ENCODE assay signal across 1 cellular context in genomic region chr17:65137076-65137935, GRCh38.
TF ChIP-seq lines count a peak whose summit lies in the region.

Gene RGS9, plus strand, starts transcription at chr17:65137370. Its CDS starts 171 bp downstream, at chr17:65137541.

TF ChIP-seq in H1, 55 proteins besides CTCF, POLR2A, EP300 and RAD21:
- TF ChIP-seq BACH1 (IDR thresholded peaks at IDR 0.05; ENCODE audit: low read length) (no peak), KDM1A (IDR thresholded peaks at IDR 0.05; ENCODE audit: borderline replicate concordance, low read length) (peak; percentile 66; the same call in 1 of the 2 replicates), CEBPB (IDR thresholded peaks at IDR 0.05; ENCODE audit: low read depth, low read length) (no peak), MAX (IDR thresholded peaks at IDR 0.05) (no peak), MAFK (IDR thresholded peaks at IDR 0.05; ENCODE audit: low read depth, low read length) (no peak), FOSL1 (IDR thresholded peaks at IDR 0.05; ENCODE audit: insufficient read depth, low read depth, low read length) (no peak), TCF12 (IDR thresholded peaks at IDR 0.05; ENCODE audit: low read depth, low read length) (peak; percentile 86; the same call in 1 of the 2 replicates), JUN (IDR thresholded peaks at IDR 0.05; ENCODE audit: low read depth, low read length) (no peak), E2F6 (IDR thresholded peaks at IDR 0.05) (no peak), SAP30 (IDR thresholded peaks at IDR 0.05; ENCODE audit: insufficient read depth, insufficient replicate concordance, low read length) (no peak), JUND (IDR thresholded peaks at IDR 0.05; ENCODE audit: low read length) (peak; percentile 56; the same call in 1 of the 2 replicates), ATF3 (IDR thresholded peaks at IDR 0.05; ENCODE audit: insufficient read depth, low read depth, low read length) (no peak), ZNF274 (IDR thresholded peaks at IDR 0.05; ENCODE audit: borderline replicate concordance, extremely low read depth, low read length) (no peak), POLR2AphosphoS5 (IDR thresholded peaks at IDR 0.05; ENCODE audit: low read depth, low read length) (no peak), SP1 (IDR thresholded peaks at IDR 0.05; ENCODE audit: low read depth, low read length) (no peak), NANOG (IDR thresholded peaks at IDR 0.05; ENCODE audit: insufficient read depth, low read depth, low read length, poor library complexity, severe bottlenecking) (peak; percentile 68), SP2 (IDR thresholded peaks at IDR 0.05; ENCODE audit: low read length) (no peak), CREB1 (IDR thresholded peaks at IDR 0.05) (no peak; the same call in 1 of the 2 replicates), TBP (IDR thresholded peaks at IDR 0.05; ENCODE audit: low read depth, low read length) (no peak; the same call in 1 of the 2 replicates), RNF2 (IDR thresholded peaks at IDR 0.05; ENCODE audit: borderline replicate concordance, low read depth, low read length, missing control alignments, poor library complexity, severe bottlenecking) (no peak), SRF (IDR thresholded peaks at IDR 0.05; ENCODE audit: low read depth, low read length) (peak; percentile 34; the same call in 1 of the 2 replicates), HDAC2 (IDR thresholded peaks at IDR 0.05; ENCODE audit: borderline replicate concordance in 1 of 2, low read depth in 2 of 2, low read length in 2 of 2) (peak in 1 of 2 experiments; percentile 93; a peak in 3 of 4 replicates), NRF1 (IDR thresholded peaks at IDR 0.05; ENCODE audit: low read depth, low read length) (no peak), CBX5 (IDR thresholded peaks at IDR 0.05; ENCODE audit: low read depth, low read length) (no peak), GABPA (IDR thresholded peaks at IDR 0.05; ENCODE audit: borderline replicate concordance, insufficient read depth, low read length) (0 out of 2 replicates have a peak, but pooled peaks have one; percentile 34), SUZ12 (IDR thresholded peaks at IDR 0.05; ENCODE audit: low read length) (no peak), ATF2 (IDR thresholded peaks at IDR 0.05; ENCODE audit: low read length) (0 out of 2 replicates have a peak, but pooled peaks have one; percentile 44), ASH2L (IDR thresholded peaks at IDR 0.05; ENCODE audit: low read length) (peak; percentile 24), PHF8 (conservative IDR thresholded peaks at IDR 0.05; ENCODE audit: low read depth, low read length) (no peak), SIN3A (conservative IDR thresholded peaks at IDR 0.05 in 1 of 2, IDR thresholded peaks at IDR 0.05 in 1 of 2; ENCODE audit: low read depth in 1 of 2, low read length in 2 of 2) (peak in 1 of 2 experiments; percentile 50; a peak in 1 of 4 replicates), RXRA (IDR thresholded peaks at IDR 0.05; ENCODE audit: insufficient read depth, low read depth, low read length) (no peak), CHD2 (IDR thresholded peaks at IDR 0.05; ENCODE audit: low read length) (peak; percentile 38; the same call in 1 of the 2 replicates), SIRT6 (IDR thresholded peaks at IDR 0.05; ENCODE audit: low read length) (no peak), SIX5 (IDR thresholded peaks at IDR 0.05; ENCODE audit: low read depth, low read length) (no peak), BRCA1 (IDR thresholded peaks at IDR 0.05; ENCODE audit: low read depth, low read length) (no peak), EGR1 (IDR thresholded peaks at IDR 0.05; ENCODE audit: borderline replicate concordance, low read depth, low read length) (peak; percentile 60), EZH2 (IDR thresholded peaks at IDR 0.05; ENCODE audit: low read depth, low read length, severe bottlenecking) (no peak), KDM4A (IDR thresholded peaks at IDR 0.05; ENCODE audit: low read depth, low read length, severe bottlenecking) (peak; percentile 58), BCL11A (IDR thresholded peaks at IDR 0.05; ENCODE audit: low read depth in 2 of 2, low read length in 2 of 2) (no peak), TEAD4 (IDR thresholded peaks at IDR 0.05; ENCODE audit: low read depth, low read length) (0 out of 2 replicates have a peak, but pooled peaks have one; percentile 19), HDAC6 (IDR thresholded peaks at IDR 0.05; ENCODE audit: low read depth, low read length) (no peak), CTBP2 (IDR thresholded peaks at IDR 0.05; ENCODE audit: borderline replicate concordance, insufficient read depth, insufficient read length, low read length) (peak; percentile 42), SP4 (IDR thresholded peaks at IDR 0.05; ENCODE audit: low read length) (no peak), CBX8 (IDR thresholded peaks at IDR 0.05; ENCODE audit: borderline replicate concordance, low read depth, low read length) (no peak), YY1 (IDR thresholded peaks at IDR 0.05; ENCODE audit: low read depth, low read length) (0 out of 2 replicates have a peak, but pooled peaks have one; percentile 69)
